22 cellular contexts compared by ENCODE assay signal in genomic region chr15:39819449-39820016, GRCh38.
"Had no signal": no experiment of that assay in that cellular context is flagged by ENCODE, and none has a peak within 500 bp of the region (broad histone marks: within the 10 kb centered on the region; RNA-seq: fewer than 3 reads in every experiment).

No MANE protein-coding gene starts in this region.

- H3K9me3 ChIP-seq: colonic mucosa, heart left ventricle, lower lobe of right lung, prostate gland, right lobe of liver, tibial nerve, upper lobe of right lung, vagina had no signal

- H3K9me3 Mint-ChIP-seq: memory B cell; natural killer cell; stimulated activated effector memory CD8-positive, alpha-beta T cell treated with anti-CD3 and anti-CD28 coated beads, Interleukin-12 subunit alpha, Interleukin-12 subunit beta, amount 100 ng/mL, for 72 hours had no signal

- H3K36me3 Mint-ChIP-seq: memory B cell; mesothelial cell of epicardium; natural killer cell; stimulated activated effector memory CD8-positive, alpha-beta T cell treated with anti-CD3 and anti-CD28 coated beads, Interleukin-12 subunit alpha, Interleukin-12 subunit beta, amount 100 ng/mL, for 72 hours had no signal

- H3K4me1 ChIP-seq: colonic mucosa, lower lobe of right lung, parathyroid adenoma, prostate gland, right lobe of liver, upper lobe of right lung, vagina had no signal

- H3K4me1 Mint-ChIP-seq: memory B cell; natural killer cell; stimulated activated effector memory CD8-positive, alpha-beta T cell treated with anti-CD3 and anti-CD28 coated beads, Interleukin-12 subunit alpha, Interleukin-12 subunit beta, amount 100 ng/mL, for 72 hours had no signal

- H3K4me3 Mint-ChIP-seq: endodermal cell; memory B cell; mesothelial cell of epicardium; natural killer cell; stimulated activated effector memory CD8-positive, alpha-beta T cell treated with anti-CD3 and anti-CD28 coated beads, Interleukin-12 subunit alpha, Interleukin-12 subunit beta, amount 100 ng/mL, for 72 hours had no signal

- ATAC-seq: lower lobe of right lung; natural killer cell; right lobe of liver; stimulated activated effector memory CD8-positive, alpha-beta T cell treated with anti-CD3 and anti-CD28 coated beads, Interleukin-12 subunit alpha, Interleukin-12 subunit beta, amount 100 ng/mL, for 72 hours; stimulated activated naive CD8-positive, alpha-beta T cell treated with anti-CD3 and anti-CD28 coated beads, Interleukin-15, Interleukin-2, amounts not matched to agents 100 U/mL and 50 U/mL, for 24 hours; upper lobe of right lung had no signal

- H3K27ac ChIP-seq: colonic mucosa, lower lobe of right lung, parathyroid adenoma, prostate gland, right lobe of liver, upper lobe of right lung, vagina had no signal

- H3K4me3 ChIP-seq: colonic mucosa, heart left ventricle, lower lobe of right lung, prostate gland, right lobe of liver, tibial nerve, upper lobe of right lung, vagina had no signal

- DNase-seq: colonic mucosa; dermis blood vessel endothelial cell; endodermal cell; erythroblast; foreskin melanocyte; heart left ventricle; hippocampal formation; kidney glomerular epithelial cell; lower lobe of right lung; natural killer cell; right lobe of liver; stimulated activated CD4-positive, alpha-beta T cell treated with anti-CD3 and anti-CD28 coated beads, Interleukin-4, amount 100 ng/mL, for 1 hour; stimulated activated CD8-positive, alpha-beta memory T cell treated with anti-CD3 and anti-CD28 coated beads, Interleukin-4, amount 100 ng/mL, for 48 hours; stimulated activated naive CD8-positive, alpha-beta T cell treated with anti-CD3 and anti-CD28 coated beads, Interleukin-15, Interleukin-2, amounts not matched to agents 100 U/mL and 50 U/mL, for 24 hours; upper lobe of right lung had no signal

- H3K36me3 ChIP-seq: colonic mucosa, heart left ventricle, lower lobe of right lung, prostate gland, right lobe of liver, tibial nerve, upper lobe of right lung, vagina had no signal

- H3K9ac ChIP-seq: parathyroid adenoma had no signal

- H3K27ac Mint-ChIP-seq: endodermal cell; memory B cell; mesothelial cell of epicardium; natural killer cell; stimulated activated effector memory CD8-positive, alpha-beta T cell treated with anti-CD3 and anti-CD28 coated beads, Interleukin-12 subunit alpha, Interleukin-12 subunit beta, amount 100 ng/mL, for 72 hours had no signal

- H3K27me3 ChIP-seq: colonic mucosa, heart left ventricle, right lobe of liver, tibial nerve, upper lobe of right lung, vagina had no signal
